ENCODE assay signal across 34 cellular contexts in genomic region chr5:23482642-23483041, GRCh38. TPM values are rescaled to one million over a fixed set of nuclear protein-coding genes. Genes with fewer than 3 reads are reported as not detected.
"Had no signal": no experiment of that assay in that cellular context is flagged by ENCODE, and none has a peak within 500 bp of the region (broad histone marks: within the 10 kb centered on the region; RNA-seq: fewer than 3 reads in every experiment).

No MANE protein-coding gene starts in this region.

- H3K27ac Mint-ChIP-seq: activated CD4-positive, alpha-beta memory T cell treated with anti-CD3 and anti-CD28 coated beads, Interleukin-2, amount 10 ng/mL, durations not matched to agents 7 days and 5 days; activated CD8-positive, alpha-beta memory T cell treated with anti-CD3 and anti-CD28 coated beads, Interleukin-2, amount 10 ng/mL, durations not matched to agents 7 days and 5 days; activated naive CD8-positive, alpha-beta T cell treated with anti-CD3 and anti-CD28 coated beads for 36 hours; activated T-cell treated with anti-CD3 and anti-CD28 coated beads, Interleukin-2, amount 50 U/mL, for 72 hours; activated T-helper 17 cell treated with anti-CD3 and anti-CD28 coated beads, Interleukin-2, amount 50 U/mL, for 72 hours had no signal

- H3K27me3 Mint-ChIP-seq: activated CD4-positive, alpha-beta memory T cell treated with anti-CD3 and anti-CD28 coated beads, Interleukin-2, amount 10 ng/mL, durations not matched to agents 7 days and 5 days; activated CD8-positive, alpha-beta memory T cell treated with anti-CD3 and anti-CD28 coated beads, Interleukin-2, amount 10 ng/mL, durations not matched to agents 7 days and 5 days; activated naive CD8-positive, alpha-beta T cell treated with anti-CD3 and anti-CD28 coated beads for 36 hours; activated T-helper 17 cell treated with anti-CD3 and anti-CD28 coated beads, Interleukin-2, amount 50 U/mL, for 72 hours; central memory CD8-positive, alpha-beta T cell had no signal

- H3K36me3 Mint-ChIP-seq: activated CD8-positive, alpha-beta memory T cell treated with anti-CD3 and anti-CD28 coated beads, Interleukin-2, amount 10 ng/mL, durations not matched to agents 7 days and 5 days; activated naive CD8-positive, alpha-beta T cell treated with anti-CD3 and anti-CD28 coated beads for 36 hours had no signal

- H3K27me3 ChIP-seq: brain microvascular endothelial cell had no signal

- H3K4me3 Mint-ChIP-seq: activated CD4-positive, alpha-beta memory T cell treated with anti-CD3 and anti-CD28 coated beads, Interleukin-2, amount 10 ng/mL, durations not matched to agents 7 days and 5 days; activated CD8-positive, alpha-beta memory T cell treated with anti-CD3 and anti-CD28 coated beads, Interleukin-2, amount 10 ng/mL, durations not matched to agents 7 days and 5 days; activated naive CD8-positive, alpha-beta T cell treated with anti-CD3 and anti-CD28 coated beads for 36 hours; activated T-cell treated with anti-CD3 and anti-CD28 coated beads, Interleukin-2, amount 50 U/mL, for 72 hours; activated T-helper 17 cell treated with anti-CD3 and anti-CD28 coated beads, Interleukin-2, amount 50 U/mL, for 72 hours; central memory CD8-positive, alpha-beta T cell had no signal

- H3K36me3 ChIP-seq: brain microvascular endothelial cell, WERI-Rb-1 had no signal

- FAIRE-seq: K562 had no signal

- H3K4me3 ChIP-seq: K562 had no signal

- DNase-seq: activated CD4-positive, alpha-beta memory T cell treated with anti-CD3 and anti-CD28 coated beads, Interleukin-2, amount 10 ng/mL, durations not matched to agents 7 days and 5 days; activated CD4-positive, alpha-beta T cell treated with anti-CD3 and anti-CD28 coated beads for 1 hour; activated CD4-positive, alpha-beta T cell treated with anti-CD3 and anti-CD28 coated beads for 48 hours; activated CD4-positive, CD25-positive, alpha-beta regulatory T cell; activated CD8-positive, alpha-beta memory T cell treated with anti-CD3 and anti-CD28 coated beads for 24 hours; activated CD8-positive, alpha-beta memory T cell treated with anti-CD3 and anti-CD28 coated beads, Interleukin-2, amount 10 ng/mL, durations not matched to agents 7 days and 5 days; activated effector memory CD4-positive, alpha-beta T cell treated with anti-CD3 and anti-CD28 coated beads, Interleukin-2, amount 50 U/mL, for 16 hours; activated naive CD4-positive, alpha-beta T cell; activated naive CD4-positive, alpha-beta T cell treated with anti-CD3 and anti-CD28 coated beads, Interleukin-2, amount 50 U/mL, for 16 hours; activated naive CD8-positive, alpha-beta T cell treated with anti-CD3 and anti-CD28 coated beads for 36 hours; activated T-cell treated with anti-CD3 and anti-CD28 coated beads, Interleukin-2, amount 50 U/mL, for 1 hour; activated T-cell treated with anti-CD3 and anti-CD28 coated beads, Interleukin-2, amount 50 U/mL, for 72 hours; amniotic stem cell; aorta; brain microvascular endothelial cell; NCI-H1092 treated with DMSO at 0.1 percent for 48 hours; NCI-H1436; NCI-H1694; NCI-H1930; NCI-H2081 treated with DMSO at 0.1 percent for 48 hours; NCI-H2171; NCI-H446 treated with DMSO at 0.1 percent for 48 hours; NCI-H524; Right ventricle myocardium superior; SW 1271; T-helper 1 cell; T-helper 2 cell; T1000; WERI-Rb-1 had no signal

- H3K4me1 Mint-ChIP-seq: activated CD4-positive, alpha-beta memory T cell treated with anti-CD3 and anti-CD28 coated beads, Interleukin-2, amount 10 ng/mL, durations not matched to agents 7 days and 5 days; activated CD8-positive, alpha-beta memory T cell treated with anti-CD3 and anti-CD28 coated beads, Interleukin-2, amount 10 ng/mL, durations not matched to agents 7 days and 5 days; activated naive CD8-positive, alpha-beta T cell treated with anti-CD3 and anti-CD28 coated beads for 36 hours; activated T-helper 17 cell treated with anti-CD3 and anti-CD28 coated beads, Interleukin-2, amount 50 U/mL, for 72 hours; central memory CD8-positive, alpha-beta T cell had no signal

- H3K27ac ChIP-seq: brain microvascular endothelial cell, RWPE1, WERI-Rb-1 had no signal

- ATAC-seq: activated CD8-positive, alpha-beta memory T cell treated with anti-CD3 and anti-CD28 coated beads, Interleukin-2, amount 10 ng/mL, durations not matched to agents 7 days and 5 days; activated T-cell treated with anti-CD3 and anti-CD28 coated beads, Interleukin-2, amount 50 U/mL, for 72 hours; activated T-helper 17 cell treated with anti-CD3 and anti-CD28 coated beads, Interleukin-2, amount 50 U/mL, for 72 hours; K562 had no signal

RNA-seq across cellular contexts. Expression of gene PRDM9, which starts 24.8 kb away (rescaled TPM):
- total RNA-seq: activated CD4-positive, alpha-beta memory T cell treated with anti-CD3 and anti-CD28 coated beads, Interleukin-2, amount 10 ng/mL, durations not matched to agents 7 days and 5 days; activated CD8-positive, alpha-beta memory T cell treated with anti-CD3 and anti-CD28 coated beads, Interleukin-2, amount 10 ng/mL, durations not matched to agents 7 days and 5 days; activated naive CD8-positive, alpha-beta T cell treated with anti-CD3 and anti-CD28 coated beads for 36 hours; activated T-cell treated with anti-CD3 and anti-CD28 coated beads, Interleukin-2, amount 50 U/mL, for 72 hours; activated T-helper 17 cell treated with anti-CD3 and anti-CD28 coated beads, Interleukin-2, amount 50 U/mL, for 72 hours; aorta; M059J; Right ventricle myocardium superior had no signal
